8 cellular contexts compared by ENCODE assay signal in the genomic region with DNA sequence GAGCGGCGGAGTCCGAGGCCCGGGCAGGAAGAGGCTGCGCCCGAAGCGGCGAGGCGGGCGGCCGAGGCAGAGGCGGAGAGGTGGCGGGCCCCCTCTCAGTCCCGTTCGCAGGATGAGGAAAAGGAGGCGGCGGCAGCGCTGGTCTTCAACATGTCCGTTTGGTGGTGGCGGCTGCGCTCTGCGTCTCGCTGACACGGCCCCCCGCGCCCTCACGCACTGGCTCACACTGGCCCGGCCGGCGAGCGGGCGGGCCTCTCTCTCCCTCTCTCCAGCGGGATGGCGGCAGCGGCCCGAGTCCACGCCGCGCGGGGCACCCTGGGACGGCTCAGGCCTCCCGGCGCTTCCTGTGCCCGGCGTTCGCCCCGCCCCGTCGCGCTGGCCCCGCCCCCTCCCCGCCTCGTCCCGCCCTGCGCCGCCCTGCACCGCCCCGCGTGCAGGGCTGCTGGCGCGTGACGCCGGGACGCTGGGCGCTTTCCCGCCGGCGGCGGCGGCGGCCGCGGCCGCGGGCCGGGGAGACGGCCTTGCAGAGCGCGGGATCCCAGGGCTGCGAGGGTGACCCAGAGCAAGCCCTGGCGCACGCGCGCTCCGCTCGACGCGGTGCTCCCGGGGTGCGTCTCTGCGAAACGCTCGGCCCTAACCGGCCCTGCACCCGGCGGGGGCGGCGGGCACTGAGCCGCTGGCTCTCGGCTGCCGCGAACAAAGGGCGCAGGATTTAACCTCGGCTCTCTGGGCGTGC. TPM values are rescaled to one million over a fixed set of nuclear protein-coding genes. Genes with fewer than 3 reads are reported as not detected.
DNase-seq lines count a peak whose midpoint lies in the region; ATAC-seq, FAIRE-seq and TF ChIP-seq lines count a peak whose summit lies in the region.

A gene with protein sequence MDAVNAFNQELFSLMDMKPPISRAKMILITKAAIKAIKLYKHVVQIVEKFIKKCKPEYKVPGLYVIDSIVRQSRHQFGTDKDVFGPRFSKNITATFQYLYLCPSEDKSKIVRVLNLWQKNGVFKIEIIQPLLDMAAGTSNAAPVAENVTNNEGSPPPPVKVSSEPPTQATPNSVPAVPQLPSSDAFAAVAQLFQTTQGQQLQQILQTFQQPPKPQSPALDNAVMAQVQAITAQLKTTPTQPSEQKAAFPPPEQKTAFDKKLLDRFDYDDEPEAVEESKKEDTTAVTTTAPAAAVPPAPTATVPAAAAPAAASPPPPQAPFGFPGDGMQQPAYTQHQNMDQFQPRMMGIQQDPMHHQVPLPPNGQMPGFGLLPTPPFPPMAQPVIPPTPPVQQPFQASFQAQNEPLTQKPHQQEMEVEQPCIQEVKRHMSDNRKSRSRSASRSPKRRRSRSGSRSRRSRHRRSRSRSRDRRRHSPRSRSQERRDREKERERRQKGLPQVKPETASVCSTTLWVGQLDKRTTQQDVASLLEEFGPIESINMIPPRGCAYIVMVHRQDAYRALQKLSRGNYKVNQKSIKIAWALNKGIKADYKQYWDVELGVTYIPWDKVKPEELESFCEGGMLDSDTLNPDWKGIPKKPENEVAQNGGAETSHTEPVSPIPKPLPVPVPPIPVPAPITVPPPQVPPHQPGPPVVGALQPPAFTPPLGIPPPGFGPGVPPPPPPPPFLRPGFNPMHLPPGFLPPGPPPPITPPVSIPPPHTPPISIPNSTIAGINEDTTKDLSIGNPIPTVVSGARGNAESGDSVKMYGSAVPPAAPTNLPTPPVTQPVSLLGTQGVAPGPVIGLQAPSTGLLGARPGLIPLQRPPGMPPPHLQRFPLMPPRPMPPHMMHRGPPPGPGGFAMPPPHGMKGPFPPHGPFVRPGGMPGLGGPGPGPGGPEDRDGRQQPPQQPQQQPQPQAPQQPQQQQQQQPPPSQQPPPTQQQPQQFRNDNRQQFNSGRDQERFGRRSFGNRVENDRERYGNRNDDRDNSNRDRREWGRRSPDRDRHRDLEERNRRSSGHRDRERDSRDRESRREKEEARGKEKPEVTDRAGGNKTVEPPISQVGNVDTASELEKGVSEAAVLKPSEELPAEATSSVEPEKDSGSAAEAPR (minus strand): TSS at position 317 of the 736 bp plus-strand sequence. CDS start 426 bp downstream, outside the sequence.

- DNase-seq in SIG-M5 treated with dmso at 0.1 percent for 504 hours (lab: John Stamatoyannopoulos, UW; ENCODE audit: unreplicated experiment): peak; percentile 80
- no peak for DNase-seq in SIG-M5 (lab: John Stamatoyannopoulos, UW)
- peak; percentile 79 to 86 for DNase-seq in NCI-H1930 (lab: John Stamatoyannopoulos, UW)
- DNase-seq in T1000 (lab: John Stamatoyannopoulos, UW): peak; percentile 92
- peak; percentile 28 for DNase-seq in GM12878 (ENCODE audit: low read depth, low spot score)
- peak; percentile 25 to 97 (median 86) for DNase-seq in hypothalamus (lab: John Stamatoyannopoulos, UW)
- DNase-seq in sciatic nerve (ENCODE audit: low spot score): peak; percentile 94

- TF ChIP-seq CTCF in GM12878 (IDR thresholded peaks at IDR 0.05 in 2 of 3, conservative IDR thresholded peaks at IDR 0.05 in 1 of 3; ENCODE audit: control insufficient read depth in 2 of 3, extremely low read depth in 1 of 3, insufficient read depth in 1 of 3, low read depth in 3 of 3, low read length in 3 of 3): no peak

- peak; percentile 97 for TF ChIP-seq POLR2A in GM12878 (IDR thresholded peaks at IDR 0.05; ENCODE audit: low read depth, low read length)

- H3K4me3 ChIP-seq in GM12878: peak within 1 kb of the TSS; percentile 94

- peak within 1 kb of the TSS; percentile 83 for H3K9ac ChIP-seq in GM12878 (ENCODE audit: control insufficient read depth, insufficient read depth, low read length)

- peak within 1 kb of the TSS; percentile 77 for H3K27ac ChIP-seq in GM12878 (ENCODE audit: control insufficient read depth, insufficient read depth)

- intact Hi-C loops in GM12878 (cut with micrococcal nuclease; ENCODE audit: unreplicated experiment) (loop anchor here (2.0 kb wide), 1 partner anchor 73 kb away; a partner anchor contains a TSS), sciatic nerve (cut with DNase I) (no loop called here)

- peaks cover 57% of the 10 kb centered on the region for H3K79me2 ChIP-seq in GM12878 (ENCODE audit: control insufficient read depth, insufficient read depth, low read length)

- no peaks in the 10 kb centered on the region for H3K27me3 ChIP-seq in GM12878 (replicated peaks in 1 of 2; ENCODE audit: control insufficient read depth in 2 of 2, insufficient read depth in 2 of 2, low read length in 1 of 2)

- peaks cover 24% of the 10 kb centered on the region for H3K4me1 ChIP-seq in GM12878 (ENCODE audit: control insufficient read depth, insufficient read depth, low read length)

- no peak for FAIRE-seq in GM12878 (lab: Jason Lieb, UNC)

- BruUV-seq in GM12878 (replicated peaks; lab: Mats Ljungman, UMichigan): no TSS peak

- CTCF ChIA-PET in GM12878 (lab: Yijun Ruan, JAX): no interaction called here

- no peak for TF ChIP-seq EP300 in GM12878 (IDR thresholded peaks at IDR 0.05; ENCODE audit: borderline replicate concordance in 1 of 2, control insufficient read depth in 1 of 2, low read depth in 2 of 2, low read length in 2 of 2)

- peaks cover 6% of the 10 kb centered on the region; the same call in 1 of the 2 replicates for H4K20me1 ChIP-seq in GM12878 (ENCODE audit: control insufficient read depth, insufficient read depth)

- no peaks in the 10 kb centered on the region for H3K9me3 ChIP-seq in GM12878 (replicated peaks; ENCODE audit: control insufficient read depth, insufficient read depth, low read length)

- in situ Hi-C loops in GM12878 (cut with MboI): no loop called here

- H3K36me3 ChIP-seq in GM12878 (ENCODE audit: control insufficient read depth in 2 of 2, insufficient read depth in 2 of 2, low read length in 1 of 2): peaks cover 1 to 2% of the 10 kb centered on the region in 2 experiments; a peak in 2 of 4 replicates

- SMC1A ChIA-PET in GM12878 (lab: Charles Lee; ENCODE audit: uncharacterized antibody, unreplicated experiment): interaction anchor here (3.1 kb wide), 1 partner anchor 41 kb away, joined by 21 read pairs; no protein-coding TSS in a partner anchor

- whole genome bisulfite sequencing in GM12878 (ENCODE audit: insufficient coverage, insufficient replicate concordance, low lambda C conversion rate, missing lambda C conversion rate): 2% methylated on average over 44 of the region's 105 CpGs

- TF ChIP-seq RAD21 in GM12878 (IDR thresholded peaks at IDR 0.05; ENCODE audit: insufficient read depth, low read depth, low read length): no peak

- POLR2A ChIA-PET in GM12878 (lab: Charles Lee): no interaction called here

- H3K4me2 ChIP-seq in GM12878 (ENCODE audit: control insufficient read depth, insufficient read depth): peak within 1 kb of the TSS; percentile 98

- peak within 1 kb of the TSS; percentile 62 for H2AFZ ChIP-seq in GM12878 (ENCODE audit: control insufficient read depth, low read depth, low read length)

- ATAC-seq in HG02981 (IDR thresholded peaks at IDR 0.05; ENCODE audit: unreplicated experiment) (peak; percentile 77), GM12878 (peak; percentile 89), sciatic nerve (peak; percentile 96)

- RAD21 ChIA-PET in GM12878 (lab: Charles Lee; ENCODE audit: unreplicated experiment): no interaction called here

TF ChIP-seq in GM12878, 131 proteins besides CTCF, POLR2A, EP300 and RAD21 (continues in another document):
- TF ChIP-seq HCFC1 (IDR thresholded peaks at IDR 0.05; ENCODE audit: low read length) (peak; percentile 33; the same call in 1 of the 2 replicates), MXI1 (IDR thresholded peaks at IDR 0.05; ENCODE audit: low read depth, low read length) (peak; percentile 34; the same call in 1 of the 2 replicates), EZH2 (IDR thresholded peaks at IDR 0.05; ENCODE audit: borderline replicate concordance, control insufficient read depth, low read depth, low read length) (no peak), SREBF2 (IDR thresholded peaks at IDR 0.05; ENCODE audit: low read length) (no peak), KAT2A (conservative IDR thresholded peaks at IDR 0.05; ENCODE audit: control insufficient read depth, low read depth, low read length) (no peak), SMAD5 (IDR thresholded peaks at IDR 0.05; ENCODE audit: low read depth) (0 out of 2 replicates have a peak, but pooled peaks have one; percentile 27), NR2F1 (conservative IDR thresholded peaks at IDR 0.05) (peak; percentile 82), DPF2 (IDR thresholded peaks at IDR 0.05) (peak; percentile 66), RB1 (IDR thresholded peaks at IDR 0.05; ENCODE audit: borderline replicate concordance) (peak; percentile 97), ZNF24 (IDR thresholded peaks at IDR 0.05) (0 out of 2 replicates have a peak, but pooled peaks have one; percentile 24), PAX5 (IDR thresholded peaks at IDR 0.05; ENCODE audit: borderline replicate concordance, low read depth, low read length) (peak; percentile 74; the same call in 1 of the 2 replicates)
- TF ChIP-seq, protein P1, sequence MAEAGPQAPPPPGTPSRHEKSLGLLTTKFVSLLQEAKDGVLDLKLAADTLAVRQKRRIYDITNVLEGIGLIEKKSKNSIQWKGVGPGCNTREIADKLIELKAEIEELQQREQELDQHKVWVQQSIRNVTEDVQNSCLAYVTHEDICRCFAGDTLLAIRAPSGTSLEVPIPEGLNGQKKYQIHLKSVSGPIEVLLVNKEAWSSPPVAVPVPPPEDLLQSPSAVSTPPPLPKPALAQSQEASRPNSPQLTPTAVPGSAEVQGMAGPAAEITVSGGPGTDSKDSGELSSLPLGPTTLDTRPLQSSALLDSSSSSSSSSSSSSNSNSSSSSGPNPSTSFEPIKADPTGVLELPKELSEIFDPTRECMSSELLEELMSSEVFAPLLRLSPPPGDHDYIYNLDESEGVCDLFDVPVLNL (IDR thresholded peaks at IDR 0.05; ENCODE audit: low read depth, low read length): 0 out of 2 replicates have a peak, but pooled peaks have one; percentile 34

RNA-seq across cellular contexts. Expression of the gene that starts here (rescaled TPM):
- total RNA-seq in GM12878 (2013; cell fraction: nucleolus; rRNA removed): 82.4 and 89.4 TPM in 2 replicates
- 7.8 and 12.0 TPM in 2 replicates for total RNA-seq in GM12878 (2014; rRNA removed)
- 11.2 and 12.0 TPM in 2 replicates for total RNA-seq in GM12878 (2014; rRNA removed; fragmentation: Illumina TruSeq; extraction: Trizol)
- 44.8 and 49.3 TPM in 2 replicates for total RNA-seq in GM12878 (2021)
- polyA plus RNA-seq in GM12878 (2011; ENCODE audit: low read depth): 14.9 TPM
- polyA plus RNA-seq in GM12878 (2011; rRNA removed): 14.5 TPM in 2 replicates
- polyA plus RNA-seq in GM12878 (2011; cell fraction: cytosol; rRNA removed): 10.0 and 15.1 TPM in 2 replicates
- polyA plus RNA-seq in GM12878 (2011; cell fraction: nucleus; rRNA removed): 44.6 and 54.9 TPM in 2 replicates
- 19.6 and 23.9 TPM in 2 replicates for polyA plus RNA-seq in GM12878 (2012)
- polyA plus RNA-seq in GM12878 (2014; fragmentation: Illumina TruSeq; extraction: Trizol): 34.7 and 39.1 TPM in 2 replicates
- polyA plus RNA-seq in GM12878 (2014; fragmentation: Nextera tagmentation; extraction: Ambion mirVana): 1 to 10 TPM; 4.3 to 4.6 TPM
- 17.4 and 22.8 TPM in 2 replicates for polyA plus RNA-seq in GM12878 (2014; rRNA removed)
- polyA plus RNA-seq in GM12878 (2016; fragmentation: Nextera tagmentation; extraction: Ambion mirVana): 10 to 100 TPM; 39.7 to 42.3 TPM
- 24.1 and 27.7 TPM in 2 replicates for polyA minus RNA-seq in GM12878 (2011; rRNA and poly(A)+ RNA removed)
- 10.6 and 10.8 TPM in 2 replicates for polyA minus RNA-seq in GM12878 (2011; cell fraction: cytosol; rRNA and poly(A)+ RNA removed)
- 43.5 and 72.9 TPM in 2 replicates for polyA minus RNA-seq in GM12878 (2011; cell fraction: nucleus; rRNA and poly(A)+ RNA removed)
- total RNA-seq in sciatic nerve: 36.6 TPM
